15 cellular contexts compared by ENCODE assay signal in the genomic region with DNA sequence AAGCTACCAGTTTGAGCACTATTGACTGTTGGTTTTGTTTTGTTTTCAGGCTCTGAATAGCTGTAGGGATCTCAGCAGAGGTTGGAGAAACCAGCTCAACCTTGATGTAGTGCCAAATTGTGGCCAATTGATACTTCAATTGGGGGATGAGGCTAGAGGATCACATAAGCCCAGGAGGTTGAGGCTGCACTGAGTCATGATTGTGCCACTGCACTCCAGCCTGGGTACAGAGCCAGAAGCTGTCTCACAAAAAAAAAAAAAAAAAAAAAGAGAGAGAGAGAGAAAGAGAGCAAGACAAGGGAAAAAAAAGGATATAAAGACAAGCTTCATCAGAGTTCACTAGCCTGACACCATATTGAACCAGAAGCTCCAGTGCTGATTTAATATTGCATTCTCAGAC.
"Had no signal": no experiment of that assay in that cellular context is flagged by ENCODE, and none has a peak within 500 bp of the region (broad histone marks: within the 10 kb centered on the region; RNA-seq: fewer than 3 reads in every experiment).

No MANE protein-coding gene starts in this region.

- H3K27me3 ChIP-seq: esophagus muscularis mucosa, left lung had no signal

- H3K36me3 Mint-ChIP-seq: activated naive CD4-positive, alpha-beta T cell treated with anti-CD3 and anti-CD28 coated beads, Interleukin-2, amount 10 ng/mL, durations not matched to agents 7 days and 5 days; naive B cell; stimulated activated effector memory CD8-positive, alpha-beta T cell treated with anti-CD3 and anti-CD28 coated beads, Interleukin-12 subunit alpha, Interleukin-12 subunit beta, amount 100 ng/mL, for 72 hours had no signal

- H3K27me3 Mint-ChIP-seq: activated naive CD4-positive, alpha-beta T cell treated with anti-CD3 and anti-CD28 coated beads, Interleukin-2, amount 10 ng/mL, durations not matched to agents 7 days and 5 days; naive B cell had no signal

- H3K4me3 ChIP-seq: esophagus muscularis mucosa, left lung had no signal

- H3K9me3 ChIP-seq: esophagus muscularis mucosa, left lung had no signal

- H3K4me1 Mint-ChIP-seq: activated naive CD4-positive, alpha-beta T cell treated with anti-CD3 and anti-CD28 coated beads, Interleukin-2, amount 10 ng/mL, durations not matched to agents 7 days and 5 days; naive B cell; stimulated activated effector memory CD8-positive, alpha-beta T cell treated with anti-CD3 and anti-CD28 coated beads, Interleukin-12 subunit alpha, Interleukin-12 subunit beta, amount 100 ng/mL, for 72 hours had no signal

- H3K27ac Mint-ChIP-seq: activated naive CD4-positive, alpha-beta T cell treated with anti-CD3 and anti-CD28 coated beads, Interleukin-2, amount 10 ng/mL, durations not matched to agents 7 days and 5 days; naive B cell; stimulated activated effector memory CD8-positive, alpha-beta T cell treated with anti-CD3 and anti-CD28 coated beads, Interleukin-12 subunit alpha, Interleukin-12 subunit beta, amount 100 ng/mL, for 72 hours had no signal

- H3K4me1 ChIP-seq: esophagus muscularis mucosa, left lung, parathyroid adenoma had no signal

- H3K9ac ChIP-seq: parathyroid adenoma had no signal

- H3K79me2 ChIP-seq: parathyroid adenoma had no signal

- H3K27ac ChIP-seq: esophagus muscularis mucosa, left lung, parathyroid adenoma had no signal

- H2AFZ ChIP-seq: parathyroid adenoma had no signal

- FAIRE-seq: astrocyte, colon, kidney had no signal

- H3K4me3 Mint-ChIP-seq: activated naive CD4-positive, alpha-beta T cell treated with anti-CD3 and anti-CD28 coated beads, Interleukin-2, amount 10 ng/mL, durations not matched to agents 7 days and 5 days; naive B cell; stimulated activated effector memory CD8-positive, alpha-beta T cell treated with anti-CD3 and anti-CD28 coated beads, Interleukin-12 subunit alpha, Interleukin-12 subunit beta, amount 100 ng/mL, for 72 hours had no signal

- DNase-seq: activated CD4-positive, alpha-beta T cell treated with anti-CD3 and anti-CD28 coated beads for 1 hour; activated CD4-positive, alpha-beta T cell treated with anti-CD3 and anti-CD28 coated beads, Interleukin-2, amount 50 U/mL, for 4 hours; activated naive CD4-positive, alpha-beta T cell treated with anti-CD3 and anti-CD28 coated beads, Interleukin-2, amount 10 ng/mL, durations not matched to agents 7 days and 5 days; caudate nucleus; glutamatergic neuron; hypothalamus; kidney; left lung; naive B cell; T1000 had no signal

- ATAC-seq: left lung; stimulated activated effector memory CD8-positive, alpha-beta T cell treated with anti-CD3 and anti-CD28 coated beads, Interleukin-12 subunit alpha, Interleukin-12 subunit beta, amount 100 ng/mL, for 72 hours had no signal

- H3K36me3 ChIP-seq: esophagus muscularis mucosa, left lung had no signal
